In genomic region chr16:30977502-30977901, GRCh38 we compare ENCODE assay signal across 7 cellular contexts. TPM values are rescaled to one million over a fixed set of nuclear protein-coding genes. Genes with fewer than 3 reads are reported as not detected.
DNase-seq lines count a peak whose midpoint lies in the region; ATAC-seq, FAIRE-seq and TF ChIP-seq lines count a peak whose summit lies in the region.
"Had no signal": no experiment of that assay in that cellular context is flagged by ENCODE, and none has a peak within 500 bp of the region (broad histone marks: within the 10 kb centered on the region; RNA-seq: fewer than 3 reads in every experiment).

No MANE protein-coding gene starts in this region.

- WGBS in esophagus squamous epithelium, 2 donors, result 72 to 83% methylated on average over 2 to 8 of the region's 17 CpGs

- H3K4me1 Mint-ChIP-seq in astrocyte (ENCODE audit: low read depth, unreplicated experiment), result no peaks in the 10 kb centered on the region

- intact Hi-C loops in esophagus squamous epithelium (cut with DNase I), result no loop called here

- TF ChIP-seq CTCF in astrocyte (IDR thresholded peaks at IDR 0.05; ENCODE audit: insufficient read depth, low read depth, low read length) (peak; percentile 25), esophagus squamous epithelium (IDR thresholded peaks at IDR 0.05) (no peak)

- ATAC-seq in stimulated activated naive CD8-positive, alpha-beta T cell treated with anti-CD3 and anti-CD28 coated beads, Interleukin-15, Interleukin-2, amounts not matched to agents 100 U/mL and 50 U/mL, for 24 hours, result no peak

- H3K27me3 Mint-ChIP-seq in astrocyte (ENCODE audit: low read depth, unreplicated experiment), result no peaks in the 10 kb centered on the region

- peaks cover 4% of the 10 kb centered on the region for H3K9me3 Mint-ChIP-seq in astrocyte (ENCODE audit: unreplicated experiment)

- peaks cover 41% of the 10 kb centered on the region for H4K20me1 ChIP-seq in astrocyte (ENCODE audit: insufficient read depth, low read length)

- H3K36me3 Mint-ChIP-seq in astrocyte (ENCODE audit: low read depth, unreplicated experiment), result peaks cover 26% of the 10 kb centered on the region

- peaks cover 24% of the 10 kb centered on the region for H3K36me3 ChIP-seq in astrocyte (ENCODE audit: insufficient read depth, low read length)
- H3K36me3 ChIP-seq in esophagus squamous epithelium, result peaks cover 30 to 100% (median 66%) of the 10 kb centered on the region in 3 donors

- no peak overlapping the region for H2AFZ ChIP-seq in astrocyte (ENCODE audit: low read depth, low read length)

- no peak overlapping the region for H3K4me2 ChIP-seq in astrocyte (ENCODE audit: low read length)

- H3K9ac ChIP-seq in astrocyte (ENCODE audit: low read length), result no peak overlapping the region

- no peak overlapping the region for H3K27ac Mint-ChIP-seq in astrocyte (ENCODE audit: unreplicated experiment)

- TF ChIP-seq POLR2A in esophagus squamous epithelium (IDR thresholded peaks at IDR 0.05), result no peak

- DNase-seq in activated naive CD4-positive, alpha-beta T cell treated with anti-CD3 and anti-CD28 coated beads, Interleukin-2, amount 50 U/mL, for 16 hours, result peak; percentile 27
- DNase-seq in activated naive CD4-positive, alpha-beta T cell (lab: John Stamatoyannopoulos, UW), result no peak
- DNase-seq in astrocyte (ENCODE audit: low read depth) (no peak), NCI-H2227 treated with DMSO at 0.1 percent for 48 hours (lab: John Stamatoyannopoulos, UW) (no peak), esophagus squamous epithelium (lab: John Stamatoyannopoulos, UW) (no peak)
- DNase-seq in stimulated activated naive CD8-positive, alpha-beta T cell treated with anti-CD3 and anti-CD28 coated beads, Interleukin-15, Interleukin-2, amounts not matched to agents 100 U/mL and 50 U/mL, for 24 hours, result peak; percentile 40
- DNase-seq: NCI-H2029 treated with DMSO at 0.1 percent for 48 hours had no signal

- H3K27ac ChIP-seq in astrocyte (ENCODE audit: low read depth, low read length) (no peak overlapping the region), esophagus squamous epithelium (no peak overlapping the region)

- no peak overlapping the region for H3K4me3 ChIP-seq in astrocyte (ENCODE audit: insufficient read depth, low read depth, low read length)
- H3K4me3 ChIP-seq in esophagus squamous epithelium, result no peak overlapping the region

- H3K4me3 Mint-ChIP-seq in astrocyte (ENCODE audit: unreplicated experiment), result no peak overlapping the region

- H3K27me3 ChIP-seq in astrocyte (ENCODE audit: insufficient read depth, low read length) (no peaks in the 10 kb centered on the region), esophagus squamous epithelium (no peaks in the 10 kb centered on the region)

- no peaks in the 10 kb centered on the region for H3K4me1 ChIP-seq in astrocyte (ENCODE audit: insufficient read depth, low read length)
- H3K4me1 ChIP-seq in esophagus squamous epithelium, result peaks cover 0 to 1% (median 0%) of the 10 kb centered on the region in 3 donors

- H3K79me2 ChIP-seq in astrocyte (ENCODE audit: insufficient read depth, low read length), result no peaks in the 10 kb centered on the region

- no peak for FAIRE-seq in astrocyte (lab: Jason Lieb, UNC)

- no peaks in the 10 kb centered on the region for H3K9me3 ChIP-seq in astrocyte (ENCODE audit: insufficient read depth, low read depth, low read length)
- H3K9me3 ChIP-seq in esophagus squamous epithelium, result no peaks in the 10 kb centered on the region

RNA-seq across cellular contexts. Expression of gene HSD3B7, which starts 7.5 kb away (rescaled TPM):
- total RNA-seq in astrocyte (8.3 and 9.0 TPM in 2 replicates), esophagus squamous epithelium (10 to 100 TPM in 1 of 4 donors, 1 to 10 TPM in 3; 6.9 to 17.0 (median 8.8) TPM)

RNA-seq across cellular contexts. Expression of gene SETD1A, which starts 19.9 kb away (rescaled TPM):
- total RNA-seq in astrocyte (15.4 and 18.7 TPM in 2 replicates), esophagus squamous epithelium (1 to 10 TPM; 3.5 to 8.0 (median 5.4) TPM)

RNA-seq across cellular contexts. Expression of gene ORAI3, which starts 28.6 kb away (rescaled TPM):
- total RNA-seq in astrocyte (21.1 and 22.6 TPM in 2 replicates), esophagus squamous epithelium (10 to 100 TPM in 3 of 4 donors, 1 to 10 TPM in 1; 4.0 to 28.6 (median 18.0) TPM)

RNA-seq across cellular contexts. Expression of gene STX1B, which starts 32.9 kb away (rescaled TPM):
- total RNA-seq in astrocyte, result 10.7 and 11.0 TPM in 2 replicates
- total RNA-seq in esophagus squamous epithelium, result 1 to 10 TPM in 1 of 4 donors, under 1 TPM in 3; 0.06 to 1.5 (median 0.20) TPM

RNA-seq across cellular contexts. Expression of gene FBXL19, which starts 54.1 kb away (rescaled TPM):
- total RNA-seq in astrocyte (42.3 and 42.5 TPM in 2 replicates), esophagus squamous epithelium (10 to 100 TPM; 17.0 to 28.7 (median 25.1) TPM)

Comparison
In these comparisons a context has a peak if more than half of its experiments do, and no peak if none do; other contexts are left out.
1. DNase-seq: peak in activated naive CD4-positive, alpha-beta T cell treated with anti-CD3 and anti-CD28 coated beads, Interleukin-2, amount 50 U/mL, for 16 hours (single experiment) and stimulated activated naive CD8-positive, alpha-beta T cell treated with anti-CD3 and anti-CD28 coated beads, Interleukin-15, Interleukin-2, amounts not matched to agents 100 U/mL and 50 U/mL, for 24 hours (single experiment); none in activated naive CD4-positive, alpha-beta T cell (0 of 4), astrocyte (single experiment), NCI-H2227 treated with DMSO at 0.1 percent for 48 hours (single experiment) and esophagus squamous epithelium (single experiment).